ENCODE assay signal across 2 cellular contexts in genomic region chr5:33816791-33817190, GRCh38.
TF ChIP-seq lines count a peak whose summit lies in the region.

No MANE protein-coding gene starts in this region.

TF ChIP-seq in liver, 16 proteins besides CTCF, POLR2A, EP300 and RAD21 (continued from another document):
- TF ChIP-seq MAX (IDR thresholded peaks at IDR 0.05) (no peak), ATF3 (IDR thresholded peaks at IDR 0.05) (no peak)

TF ChIP-seq in HepG2, 621 proteins besides CTCF, POLR2A, EP300 and RAD21 (continued from another document):
- TF ChIP-seq DRAP1 (CRISPR knock-in tag; IDR thresholded peaks at IDR 0.05) (no peak), ZNF451 (CRISPR knock-in tag; IDR thresholded peaks at IDR 0.05) (no peak), ZNF646 (CRISPR knock-in tag; IDR thresholded peaks at IDR 0.05) (no peak)
